Comparison of ENCODE assay signal across 18 cellular contexts in the genomic region with DNA sequence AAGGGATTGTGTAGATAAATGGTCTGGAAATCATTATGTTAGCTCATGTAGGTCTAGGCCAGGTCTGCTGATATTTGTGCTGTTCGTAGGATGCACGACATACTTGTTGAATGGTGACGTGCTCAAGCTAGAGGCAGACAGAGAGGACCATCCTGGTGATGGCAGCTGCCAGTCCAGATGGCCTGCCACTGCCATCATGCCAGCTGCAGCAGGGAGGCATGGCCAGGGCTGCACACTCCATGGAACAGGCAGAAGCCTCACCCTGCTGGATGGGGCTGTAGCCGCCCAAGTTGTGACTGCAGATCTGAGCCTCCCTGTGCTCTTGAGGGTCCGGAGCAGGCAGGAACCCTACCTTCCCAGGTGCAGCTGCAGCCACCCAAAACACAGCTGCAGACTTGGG.
DNase-seq lines count a peak whose midpoint lies in the region; ATAC-seq and TF ChIP-seq lines count a peak whose summit lies in the region.
"Had no signal": no experiment of that assay in that cellular context is flagged by ENCODE, and none has a peak within 500 bp of the region (broad histone marks: within the 10 kb centered on the region; RNA-seq: fewer than 3 reads in every experiment).

No MANE protein-coding gene starts in this region.

- H3K27me3 ChIP-seq in spleen (replicated peaks in 1 of 7), result no peaks in the 10 kb centered on the region
- H3K27me3 ChIP-seq: Peyer's patch had no signal

- H3K27ac ChIP-seq in spleen, result no peak overlapping the region
- H3K27ac ChIP-seq: Peyer's patch had no signal

- no peaks in the 10 kb centered on the region for H3K27me3 Mint-ChIP-seq in activated naive CD8-positive, alpha-beta T cell treated with anti-CD3 and anti-CD28 coated beads, Interleukin-2, amount 50 U/mL, for 24 hours
- H3K27me3 Mint-ChIP-seq: IgD-negative memory B cell had no signal

- WGBS in spleen, 5 donors, result 92 to 96% (median 95%) methylated on average over 4 to 5 of the region's 5 CpGs

- ATAC-seq in activated naive CD8-positive, alpha-beta T cell treated with anti-CD3 and anti-CD28 coated beads, Interleukin-2, amount 50 U/mL, for 24 hours, result no peak
- ATAC-seq: GM12878, GM23338 had no signal

- H3K36me3 ChIP-seq in spleen, result peaks cover 0 to 94% (median 30%) of the 10 kb centered on the region in 6 donors

- no peaks in the 10 kb centered on the region for H3K4me1 Mint-ChIP-seq in activated naive CD8-positive, alpha-beta T cell treated with anti-CD3 and anti-CD28 coated beads, Interleukin-2, amount 50 U/mL, for 24 hours
- H3K4me1 Mint-ChIP-seq: GM23338 had no signal

- peaks cover 0 to 14% (median 3%) of the 10 kb centered on the region in 6 donors for H3K4me1 ChIP-seq in spleen
- H3K4me1 ChIP-seq: Caco-2, Peyer's patch had no signal

- H3K9me3 Mint-ChIP-seq in activated naive CD8-positive, alpha-beta T cell treated with anti-CD3 and anti-CD28 coated beads, Interleukin-2, amount 50 U/mL, for 24 hours, result no peaks in the 10 kb centered on the region
- H3K9me3 Mint-ChIP-seq: GM23338, IgD-negative memory B cell had no signal

- DNase-seq in DMS 273 treated with DMSO at 0.1 percent for 48 hours (lab: John Stamatoyannopoulos, UW) (peak; percentile 76), NCI-H446 treated with DMSO at 0.1 percent for 48 hours (lab: John Stamatoyannopoulos, UW) (peak; percentile 40), globus pallidus (ENCODE audit: low spot score) (peak; percentile 79), nucleus accumbens (lab: John Stamatoyannopoulos, UW) (peak in 43 of 56 donors; percentile 12 to 79 (median 37)), GM20000 (ENCODE audit: low spot score) (no peak), spleen (no peak)
- DNase-seq in activated naive CD4-positive, alpha-beta T cell treated with Interleukin-2 at 50 U/mL for 16 hours, result no peak
- DNase-seq in activated naive CD8-positive, alpha-beta T cell treated with anti-CD3 and anti-CD28 coated beads, Interleukin-2, amount 50 U/mL, for 24 hours, result no peak
- DNase-seq: Caco-2, NCI-H1417 treated with DMSO at 0.1 percent for 48 hours, NCI-H2081 treated with DMSO at 0.1 percent for 48 hours, NCI-H345, NCI-H774, Peyer's patch, SHP77 treated with DMSO at 0.1 percent for 48 hours had no signal

- H3K4me3 ChIP-seq in spleen, result no peak overlapping the region
- H3K4me3 ChIP-seq: GM12878, GM23338, Peyer's patch had no signal

- no peaks in the 10 kb centered on the region for H3K36me3 Mint-ChIP-seq in activated naive CD8-positive, alpha-beta T cell treated with anti-CD3 and anti-CD28 coated beads, Interleukin-2, amount 50 U/mL, for 24 hours (ENCODE audit: low read depth)

- TF ChIP-seq CTCF in GM20000 (IDR thresholded peaks at IDR 0.05; ENCODE audit: extremely low read depth, missing control alignments), result no peak
- TF ChIP-seq CTCF in spleen (IDR thresholded peaks at IDR 0.05 in 8 of 11, conservative IDR thresholded peaks at IDR 0.05 in 3 of 11), result no peak

- intact Hi-C loops in spleen (cut with DNase I; ENCODE audit: low total_unique reads), result no loop called here

- H3K4me3 Mint-ChIP-seq in activated naive CD8-positive, alpha-beta T cell treated with anti-CD3 and anti-CD28 coated beads, Interleukin-2, amount 50 U/mL, for 24 hours, result no peak overlapping the region
- H3K4me3 Mint-ChIP-seq: GM23338 had no signal

- TF ChIP-seq POLR2A in spleen (IDR thresholded peaks at IDR 0.05), result no peak

- H3K9me3 ChIP-seq in spleen, result no peaks in the 10 kb centered on the region
- H3K9me3 ChIP-seq: Caco-2, Peyer's patch had no signal

- H3K27ac Mint-ChIP-seq in activated naive CD8-positive, alpha-beta T cell treated with anti-CD3 and anti-CD28 coated beads, Interleukin-2, amount 50 U/mL, for 24 hours, result no peak overlapping the region
- H3K27ac Mint-ChIP-seq: GM23338, IgD-negative memory B cell had no signal

Comparison
In these comparisons a context has a peak if more than half of its experiments do, and no peak if none do; other contexts are left out.
1. DNase-seq: peak in DMS 273 treated with DMSO at 0.1 percent for 48 hours (single experiment), NCI-H446 treated with DMSO at 0.1 percent for 48 hours (single experiment), globus pallidus (single experiment) and nucleus accumbens (43 of 56); none in activated naive CD4-positive, alpha-beta T cell treated with Interleukin-2 at 50 U/mL for 16 hours (single experiment), GM20000 (single experiment), spleen (single experiment) and activated naive CD8-positive, alpha-beta T cell treated with anti-CD3 and anti-CD28 coated beads, Interleukin-2, amount 50 U/mL, for 24 hours (single experiment).